ENCODE assay signal across 12 cellular contexts in genomic region chr4:134200811-134201215, GRCh38. TPM values are rescaled to one million over a fixed set of nuclear protein-coding genes. Genes with fewer than 3 reads are reported as not detected.
DNase-seq lines count a peak whose midpoint lies in the region; ATAC-seq and TF ChIP-seq lines count a peak whose summit lies in the region.
"Had no signal": no experiment of that assay in that cellular context is flagged by ENCODE, and none has a peak within 500 bp of the region (broad histone marks: within the 10 kb centered on the region; RNA-seq: fewer than 3 reads in every experiment).

No MANE protein-coding gene starts in this region.

- DNase-seq in AG10803 (ENCODE audit: low read depth) (no peak), PC-3 (no peak), trophoblast cell (no peak), 8988T (no peak), natural killer cell (no peak), NOMO-1 (lab: John Stamatoyannopoulos, UW; ENCODE audit: unreplicated experiment in 2 of 2) (no peak)
- DNase-seq in central memory CD4-positive, alpha-beta T cell, result no peak
- DNase-seq: activated CD4-positive, alpha-beta T cell treated with anti-CD3 and anti-CD28 coated beads, Interleukin-2, amount 50 U/mL, for 4 hours; cortex of kidney; stimulated activated naive CD4-positive, alpha-beta T cell treated with Interleukin-2 at 50 U/mL for 16 hours had no signal

- no peaks in the 10 kb centered on the region for H4K20me1 ChIP-seq in PC-3 (ENCODE audit: low read length)

- H2BK12ac ChIP-seq in trophoblast cell (ENCODE audit: low read length), result no peak overlapping the region

- TF ChIP-seq POLR2A in gastroesophageal sphincter (IDR thresholded peaks at IDR 0.05), result no peak

- H3K4me1 Mint-ChIP-seq in natural killer cell, result no peaks in the 10 kb centered on the region

- H3K23ac ChIP-seq in trophoblast cell (ENCODE audit: low read length), result no peak overlapping the region

- no peak overlapping the region for H2AK5ac ChIP-seq in trophoblast cell (ENCODE audit: low read length)

- WGBS in gastroesophageal sphincter (ENCODE audit: low coverage in 1 of 2), 2 donors, result 40 to 60% methylated on average over 1 of the region's 10 CpGs
- WGBS in trophoblast cell (ENCODE audit: extremely low coverage, insufficient coverage, insufficient read length), result no CpG with 5 or more reads among the region's 10 CpGs

- H3K27ac ChIP-seq in PC-3 (ENCODE audit: low read length) (peak overlapping the region; percentile 57), gastroesophageal sphincter (peak overlapping the region in 3 of 4 donors; percentile 59 to 84 (median 80)), trophoblast cell (ENCODE audit: low read depth, low read length) (no peak overlapping the region)

- no peak overlapping the region for H4K91ac ChIP-seq in trophoblast cell (ENCODE audit: low read depth, low read length)

- no peaks in the 10 kb centered on the region for H3K79me2 ChIP-seq in PC-3 (ENCODE audit: low read length)
- H3K79me2 ChIP-seq in trophoblast cell (ENCODE audit: control insufficient read depth, insufficient read depth, low read length, poor library complexity), result peaks cover 4% of the 10 kb centered on the region

- H3K27me3 Mint-ChIP-seq in natural killer cell (ENCODE audit: low read depth in 2 of 2), result no peaks in the 10 kb centered on the region
- H3K27me3 Mint-ChIP-seq: natural killer cell treated with Interleukin-12 subunit alpha and Interleukin-12 subunit beta and Interleukin-15 and Interleukin-18, amount 100 ng/mL, for 72 hours had no signal

- H3K27me3 ChIP-seq in PC-3 (ENCODE audit: low read length) (no peaks in the 10 kb centered on the region), gastroesophageal sphincter (no peaks in the 10 kb centered on the region), trophoblast cell (ENCODE audit: insufficient read depth, low read length) (no peaks in the 10 kb centered on the region)

- H2AFZ ChIP-seq in PC-3 (ENCODE audit: low read length) (peak overlapping the region; percentile 89), trophoblast cell (ENCODE audit: insufficient read depth, low read length, poor library complexity) (no peak overlapping the region)

- H3K9me3 Mint-ChIP-seq in natural killer cell, result peaks cover 7 to 11% of the 10 kb centered on the region in 2 donors

- intact Hi-C loops in PC-3 (cut with micrococcal nuclease), result loop anchor here (5.0 to 10.0 kb wide), 2 partner anchors 264 to 1054 kb away; partner anchors contain the start of gene PCDH10
- intact Hi-C loops in natural killer cell (cut with micrococcal nuclease), result no loop called here

- TF ChIP-seq CTCF in AG10803 (conservative IDR thresholded peaks at IDR 0.05; ENCODE audit: low read length) (no peak), PC-3 (conservative IDR thresholded peaks at IDR 0.05; ENCODE audit: low read depth, low read length) (no peak), gastroesophageal sphincter (IDR thresholded peaks at IDR 0.05) (no peak), natural killer cell (IDR thresholded peaks at IDR 0.05) (no peak)

- peaks cover 6% of the 10 kb centered on the region for H3K4me1 ChIP-seq in PC-3 (ENCODE audit: insufficient read depth, low read length)
- peaks cover 0 to 25% (median 0%) of the 10 kb centered on the region in 3 donors for H3K4me1 ChIP-seq in gastroesophageal sphincter
- H3K4me1 ChIP-seq in trophoblast cell (ENCODE audit: control insufficient read depth in 1 of 2, insufficient read depth in 2 of 2, low read length in 2 of 2), result peaks cover 4 to 8% of the 10 kb centered on the region in 2 experiments

- peaks cover 4% of the 10 kb centered on the region for H3K79me1 ChIP-seq in trophoblast cell (ENCODE audit: low read length)

- no peak overlapping the region for H3K4me3 Mint-ChIP-seq in natural killer cell
- H3K4me3 Mint-ChIP-seq: natural killer cell treated with Interleukin-12 subunit alpha and Interleukin-12 subunit beta and Interleukin-15 and Interleukin-18, amount 100 ng/mL, for 72 hours had no signal

- H3K4ac ChIP-seq in trophoblast cell (ENCODE audit: low read depth, low read length), result no peak overlapping the region

- H3K27ac Mint-ChIP-seq in natural killer cell, result no peak overlapping the region
- H3K27ac Mint-ChIP-seq: natural killer cell treated with Interleukin-12 subunit alpha and Interleukin-12 subunit beta and Interleukin-15 and Interleukin-18, amount 100 ng/mL, for 72 hours had no signal

- peak overlapping the region; percentile 55 for H4K12ac ChIP-seq in trophoblast cell (ENCODE audit: low read depth, low read length)

- H3F3A ChIP-seq in PC-3 (ENCODE audit: low read length, unreplicated experiment), result peaks cover 5% of the 10 kb centered on the region

- H3K9me3 ChIP-seq in PC-3 (ENCODE audit: low read length) (no peaks in the 10 kb centered on the region), gastroesophageal sphincter (no peaks in the 10 kb centered on the region), trophoblast cell (ENCODE audit: insufficient read depth, low read depth, low read length) (no peaks in the 10 kb centered on the region)

- peak overlapping the region; percentile 34 for H3K14ac ChIP-seq in trophoblast cell (ENCODE audit: low read length)

- H4K8ac ChIP-seq in trophoblast cell (ENCODE audit: low read depth, low read length), result peak overlapping the region; percentile 91

- CTCF ChIA-PET in PC-3 (lab: Charles Lee), result no interaction called here

- ATAC-seq in PC-3 (no peak; the same call in 1 of the 2 replicates), gastroesophageal sphincter (peak; percentile 19), natural killer cell (no peak)
- ATAC-seq: natural killer cell treated with Interleukin-12 subunit alpha and Interleukin-12 subunit beta and Interleukin-15 and Interleukin-18, amount 100 ng/mL, for 72 hours had no signal

- H2BK120ac ChIP-seq in trophoblast cell (ENCODE audit: insufficient read depth, low read length, poor library complexity), result no peak overlapping the region

- POLR2A ChIA-PET in PC-3 (lab: Charles Lee; ENCODE audit: unreplicated experiment), result no interaction called here

- TSS peak; percentile 63 for BruUV-seq in PC-3 (replicated peaks; lab: Mats Ljungman, UMichigan)

- H3K36me3 Mint-ChIP-seq in natural killer cell, result no peaks in the 10 kb centered on the region
- H3K36me3 Mint-ChIP-seq: natural killer cell treated with Interleukin-12 subunit alpha and Interleukin-12 subunit beta and Interleukin-15 and Interleukin-18, amount 100 ng/mL, for 72 hours had no signal

- TF ChIP-seq EP300 in gastroesophageal sphincter (IDR thresholded peaks at IDR 0.05), result no peak

- H3K9me2 ChIP-seq in PC-3 (replicated peaks; ENCODE audit: low read length), result no peaks in the 10 kb centered on the region

- no peak overlapping the region for H3K18ac ChIP-seq in trophoblast cell (ENCODE audit: low read length)

- no peak overlapping the region for H2BK5ac ChIP-seq in trophoblast cell (ENCODE audit: low read depth, low read length, poor library complexity)

- H3K4me3 ChIP-seq in AG10803 (ENCODE audit: low read length) (peak overlapping the region; percentile 44), PC-3 (ENCODE audit: low read length) (peak overlapping the region; percentile 71), gastroesophageal sphincter (peak overlapping the region; percentile 57 to 68), trophoblast cell (ENCODE audit: low read depth, low read length) (peak overlapping the region; percentile 72)

- H3K4me2 ChIP-seq in PC-3 (ENCODE audit: low read length) (peak overlapping the region; percentile 89), trophoblast cell (ENCODE audit: low read length) (peak overlapping the region; percentile 65)

- H3K36me3 ChIP-seq in PC-3 (ENCODE audit: low read depth, low read length) (no peaks in the 10 kb centered on the region), gastroesophageal sphincter (no peaks in the 10 kb centered on the region), trophoblast cell (ENCODE audit: control insufficient read depth in 1 of 2, insufficient read depth in 2 of 2, low read length in 2 of 2) (no peaks in the 10 kb centered on the region)

- H3K9ac ChIP-seq in PC-3 (ENCODE audit: low read length) (peak overlapping the region; percentile 74), trophoblast cell (ENCODE audit: low read length) (peak overlapping the region; percentile 16)

RNA-seq across cellular contexts. Expression of gene PABPC4L, which starts 0.8 kb away (rescaled TPM):
- total RNA-seq in PC-3 (2014; rRNA removed), result 0.47 and 1.2 TPM in 2 replicates
- total RNA-seq in gastroesophageal sphincter, result 1 to 10 TPM; 1.4 to 8.6 (median 2.5) TPM
- 2.4 and 2.5 TPM in 2 replicates for polyA plus RNA-seq in trophoblast cell (2013)
- not detected for total RNA-seq in natural killer cell
- total RNA-seq: natural killer cell treated with Interleukin-12 subunit alpha and Interleukin-12 subunit beta and Interleukin-15 and Interleukin-18, amount 100 ng/mL, for 72 hours had no signal
